ENCODE assay signal across 28 cellular contexts in the genomic region with DNA sequence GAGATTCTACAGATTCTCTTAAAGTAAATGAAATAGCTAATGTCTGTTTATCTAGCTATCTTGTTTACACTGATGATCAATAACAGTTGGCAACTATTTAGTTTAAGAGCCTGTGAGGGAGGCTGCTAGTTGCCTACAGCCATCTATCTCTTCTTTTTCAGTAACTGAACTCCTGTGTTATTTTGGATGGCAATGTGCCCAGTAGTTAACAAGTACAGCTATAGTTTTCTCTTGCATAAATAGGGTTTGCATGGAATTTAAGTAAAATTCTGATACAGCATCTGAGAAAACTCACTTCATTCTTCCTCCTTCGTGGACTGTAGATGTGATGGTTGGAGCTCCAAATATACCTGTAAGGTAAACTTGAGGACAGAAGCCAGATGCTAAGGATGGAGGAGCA.
DNase-seq lines count a peak whose midpoint lies in the region; FAIRE-seq and TF ChIP-seq lines count a peak whose summit lies in the region.
"Had no signal": no experiment of that assay in that cellular context is flagged by ENCODE, and none has a peak within 500 bp of the region (broad histone marks: within the 10 kb centered on the region; RNA-seq: fewer than 3 reads in every experiment).

No MANE protein-coding gene starts in this region.

- H3K36me3 Mint-ChIP-seq in astrocyte (ENCODE audit: low read depth, unreplicated experiment): no peaks in the 10 kb centered on the region
- H3K36me3 Mint-ChIP-seq: CD4-positive, alpha-beta memory T cell had no signal

- no peaks in the 10 kb centered on the region for H3K79me2 ChIP-seq in astrocyte (ENCODE audit: insufficient read depth, low read length)

- no peak overlapping the region for H3K4me2 ChIP-seq in astrocyte (ENCODE audit: low read length)
- H3K4me2 ChIP-seq: BLaER1 treated with 17β-estradiol and CSF1 and Interleukin-3, amounts not matched to agents 10 nM and 100 nM; PC-9; SK-N-SH had no signal

- no peak for TF ChIP-seq CTCF in astrocyte (IDR thresholded peaks at IDR 0.05; ENCODE audit: insufficient read depth, low read depth, low read length)
- no peak for TF ChIP-seq CTCF in cardiac fibroblast (IDR thresholded peaks at IDR 0.05; ENCODE audit: low read depth, low read length)

- no peaks in the 10 kb centered on the region for H3K9me3 ChIP-seq in astrocyte (ENCODE audit: insufficient read depth, low read depth, low read length)
- H3K9me3 ChIP-seq: BLaER1 treated with 17β-estradiol and CSF1 and Interleukin-3, amounts not matched to agents 10 nM and 100 nM; Caco-2; SK-N-SH had no signal

- DNase-seq in DMS 273 (lab: John Stamatoyannopoulos, UW; ENCODE audit: unreplicated experiment) (peak; percentile 39), DMS 273 treated with DMSO at 0.1 percent for 48 hours (lab: John Stamatoyannopoulos, UW) (no peak), astrocyte (ENCODE audit: low read depth) (peak; percentile 12), cardiac fibroblast (ENCODE audit: low read depth in 2 of 2) (peak; percentile 3 to 52), iris pigment epithelial cell (ENCODE audit: low read depth) (peak; percentile 14), RCC 7860 (ENCODE audit: low spot score) (no peak), kidney tubule cell (ENCODE audit: low spot score) (no peak), putamen (ENCODE audit: low spot score) (no peak)
- DNase-seq: ACHN; Caco-2; CD4-positive, alpha-beta memory T cell; DMS153; GOT3; HCEC 1CT; MM.1S; NCI-H1048; NCI-H1417 treated with DMSO at 0.1 percent for 48 hours; NCI-H187; NCI-H524 treated with DMSO at 0.1 percent for 48 hours; NCI-H82; PC-9; SIG-M5; SK-N-SH had no signal

- no peaks in the 10 kb centered on the region for H3K36me3 ChIP-seq in astrocyte (ENCODE audit: insufficient read depth, low read length)
- H3K36me3 ChIP-seq: BLaER1 treated with 17β-estradiol and CSF1 and Interleukin-3, amounts not matched to agents 10 nM and 100 nM had no signal

- no peak overlapping the region for H3K4me3 Mint-ChIP-seq in astrocyte (ENCODE audit: unreplicated experiment)
- H3K4me3 Mint-ChIP-seq: CD4-positive, alpha-beta memory T cell had no signal

- H3K27ac Mint-ChIP-seq in astrocyte (ENCODE audit: unreplicated experiment): no peak overlapping the region
- H3K27ac Mint-ChIP-seq: CD4-positive, alpha-beta memory T cell had no signal

- no peaks in the 10 kb centered on the region for H3K9me3 Mint-ChIP-seq in astrocyte (ENCODE audit: unreplicated experiment)

- no peak for FAIRE-seq in astrocyte (lab: Jason Lieb, UNC)
- no peak for FAIRE-seq in RCC 7860 (lab: Jason Lieb, UNC)
- FAIRE-seq: GM12891, K562 had no signal

- H3K27me3 ChIP-seq in astrocyte (ENCODE audit: insufficient read depth, low read length): no peaks in the 10 kb centered on the region
- H3K27me3 ChIP-seq: BLaER1 treated with 17β-estradiol and CSF1 and Interleukin-3, amounts not matched to agents 10 nM and 100 nM had no signal

- H2AFZ ChIP-seq in astrocyte (ENCODE audit: low read depth, low read length): no peak overlapping the region
- H2AFZ ChIP-seq: PC-9 had no signal

- H4K20me1 ChIP-seq in astrocyte (ENCODE audit: insufficient read depth, low read length): no peaks in the 10 kb centered on the region
- H4K20me1 ChIP-seq: BLaER1 treated with 17β-estradiol and CSF1 and Interleukin-3, amounts not matched to agents 10 nM and 100 nM had no signal

- peaks cover 2% of the 10 kb centered on the region for H3K4me1 Mint-ChIP-seq in astrocyte (ENCODE audit: low read depth, unreplicated experiment)
- H3K4me1 Mint-ChIP-seq: CD4-positive, alpha-beta memory T cell had no signal

- H3K27ac ChIP-seq in astrocyte (ENCODE audit: low read depth, low read length): no peak overlapping the region
- H3K27ac ChIP-seq: 22Rv1; BLaER1 treated with 17β-estradiol and CSF1 and Interleukin-3, amounts not matched to agents 10 nM and 100 nM; PC-9; RWPE1 had no signal

- no peaks in the 10 kb centered on the region for H3K4me1 ChIP-seq in astrocyte (ENCODE audit: insufficient read depth, low read length)
- H3K4me1 ChIP-seq: BLaER1 treated with 17β-estradiol and CSF1 and Interleukin-3, amounts not matched to agents 10 nM and 100 nM; Caco-2 had no signal

- H3K4me3 ChIP-seq in astrocyte (ENCODE audit: insufficient read depth, low read depth, low read length) (no peak overlapping the region), cardiac fibroblast (replicated peaks in 1 of 2; ENCODE audit: low read depth in 2 of 2, low read length in 2 of 2) (no peak overlapping the region)
- H3K4me3 ChIP-seq: BLaER1 treated with 17β-estradiol and CSF1 and Interleukin-3, amounts not matched to agents 10 nM and 100 nM; K562; PC-9 had no signal

- no peaks in the 10 kb centered on the region for H3K27me3 Mint-ChIP-seq in astrocyte (ENCODE audit: low read depth, unreplicated experiment)
- H3K27me3 Mint-ChIP-seq: CD4-positive, alpha-beta memory T cell had no signal

- no peak overlapping the region for H3K9ac ChIP-seq in astrocyte (ENCODE audit: low read length)
- H3K9ac ChIP-seq: BLaER1 treated with 17β-estradiol and CSF1 and Interleukin-3, amounts not matched to agents 10 nM and 100 nM; SK-N-SH had no signal

Comparison
In these comparisons a context has a peak if more than half of its experiments do, and no peak if none do; other contexts are left out.
1. DNase-seq: peak in DMS 273 (single experiment), astrocyte (single experiment), cardiac fibroblast (2 of 2) and iris pigment epithelial cell (single experiment); none in DMS 273 treated with DMSO at 0.1 percent for 48 hours (single experiment), RCC 7860 (single experiment), kidney tubule cell (single experiment) and putamen (single experiment).